29 cellular contexts compared by ENCODE assay signal in genomic region chr20:51734876-51735499, GRCh38.
"Had no signal": no experiment of that assay in that cellular context is flagged by ENCODE, and none has a peak within 500 bp of the region (broad histone marks: within the 10 kb centered on the region; RNA-seq: fewer than 3 reads in every experiment).

No MANE protein-coding gene starts in this region.

- H3K4me3 Mint-ChIP-seq: activated CD4-positive, alpha-beta memory T cell treated with anti-CD3 and anti-CD28 coated beads, Interleukin-2, amount 10 ng/mL, durations not matched to agents 7 days and 5 days; activated CD4-positive, alpha-beta T cell treated with anti-CD3 and anti-CD28 coated beads, Interleukin-2, amount 10 ng/mL, durations not matched to agents 24 days and 14 days; activated T-cell treated with anti-CD3 and anti-CD28 coated beads, Interleukin-2, amount 50 U/mL, for 4 hours; activated T-helper 17 cell treated with anti-CD3 and anti-CD28 coated beads, Interleukin-2, amount 50 U/mL, for 72 hours; naive B cell; nephron progenitor cell; stimulated activated memory B cell treated with anti-CD40 and anti-IgM and Interleukin-4, amounts not matched to agents 10 μg/mL and 1 μg/mL and 100 μg/mL, for 72 hours; stimulated activated naive CD8-positive, alpha-beta T cell treated with anti-CD3 and anti-CD28 coated beads, Interleukin-15, amount 100 ng/mL, for 72 hours; T-helper 17 cell had no signal

- H3K27ac Mint-ChIP-seq: activated CD4-positive, alpha-beta memory T cell treated with anti-CD3 and anti-CD28 coated beads, Interleukin-2, amount 10 ng/mL, durations not matched to agents 7 days and 5 days; activated CD4-positive, alpha-beta T cell treated with anti-CD3 and anti-CD28 coated beads, Interleukin-2, amount 10 ng/mL, durations not matched to agents 24 days and 14 days; activated T-helper 17 cell treated with anti-CD3 and anti-CD28 coated beads, Interleukin-2, amount 50 U/mL, for 72 hours; naive B cell; stimulated activated memory B cell treated with anti-CD40 and anti-IgM and Interleukin-4, amounts not matched to agents 10 μg/mL and 1 μg/mL and 100 μg/mL, for 72 hours; stimulated activated naive CD8-positive, alpha-beta T cell treated with anti-CD3 and anti-CD28 coated beads, Interleukin-15, amount 100 ng/mL, for 72 hours; T-helper 17 cell had no signal

- H3K4me1 Mint-ChIP-seq: activated T-helper 17 cell treated with anti-CD3 and anti-CD28 coated beads, Interleukin-2, amount 50 U/mL, for 72 hours; naive B cell; stimulated activated memory B cell treated with anti-CD40 and anti-IgM and Interleukin-4, amounts not matched to agents 10 μg/mL and 1 μg/mL and 100 μg/mL, for 72 hours had no signal

- H3K4me3 ChIP-seq: breast epithelium, pancreas, psoas muscle, smooth muscle cell, thyroid gland had no signal

- H3K27ac ChIP-seq: pancreas, psoas muscle, thyroid gland had no signal

- H3K9me3 Mint-ChIP-seq: activated CD4-positive, alpha-beta memory T cell treated with anti-CD3 and anti-CD28 coated beads, Interleukin-2, amount 10 ng/mL, durations not matched to agents 7 days and 5 days; activated CD4-positive, alpha-beta T cell treated with anti-CD3 and anti-CD28 coated beads, Interleukin-2, amount 10 ng/mL, durations not matched to agents 24 days and 14 days; activated T-cell treated with anti-CD3 and anti-CD28 coated beads, Interleukin-2, amount 50 U/mL, for 4 hours; activated T-helper 17 cell treated with anti-CD3 and anti-CD28 coated beads, Interleukin-2, amount 50 U/mL, for 72 hours; naive B cell; nephron progenitor cell; stimulated activated memory B cell treated with anti-CD40 and anti-IgM and Interleukin-4, amounts not matched to agents 10 μg/mL and 1 μg/mL and 100 μg/mL, for 72 hours; stimulated activated naive CD8-positive, alpha-beta T cell treated with anti-CD3 and anti-CD28 coated beads, Interleukin-15, amount 100 ng/mL, for 72 hours had no signal

- H3K27me3 Mint-ChIP-seq: activated CD4-positive, alpha-beta T cell treated with anti-CD3 and anti-CD28 coated beads, Interleukin-2, amount 10 ng/mL, durations not matched to agents 24 days and 14 days had no signal

- DNase-seq: activated CD4-positive, alpha-beta memory T cell treated with anti-CD3 and anti-CD28 coated beads, Interleukin-2, amount 10 ng/mL, durations not matched to agents 7 days and 5 days; activated CD4-positive, alpha-beta T cell treated with anti-CD3 and anti-CD28 coated beads, Interleukin-2, amount 10 ng/mL, durations not matched to agents 24 days and 14 days; activated CD4-positive, CD25-positive, alpha-beta regulatory T cell treated with anti-CD3 and anti-CD28 coated beads, Interleukin-2, amount 50 U/mL, for 72 hours; activated CD8-positive, alpha-beta memory T cell treated with anti-CD3 and anti-CD28 coated beads, Interleukin-2, amount 50 U/mL, for 48 hours; activated gamma-delta T cell treated with Interleukin-2 at 50 U/mL for 16 hours; activated naive CD4-positive, alpha-beta T cell treated with anti-CD3 and anti-CD28 coated beads, Interleukin-2, amount 50 U/mL, for 16 hours; activated T-cell treated with anti-CD3 and anti-CD28 coated beads, Interleukin-2, amount 50 U/mL, for 4 hours; central memory CD4-positive, alpha-beta T cell; dermis blood vessel endothelial cell; effector memory CD4-positive, alpha-beta T cell; left cardiac atrium; left ventricle myocardium superior; naive B cell; nephron progenitor cell; pancreas; psoas muscle; stimulated activated CD4-positive, alpha-beta T cell treated with anti-CD3 and anti-CD28 coated beads, Interleukin-1b, Interleukin-23, amount 100 ng/mL, for 48 hours; stimulated activated CD4-positive, alpha-beta T cell treated with anti-CD3 and anti-CD28 coated beads, Interleukin-4, amount 100 ng/mL, for 4 hours; stimulated activated CD8-positive, alpha-beta memory T cell treated with anti-CD3 and anti-CD28 coated beads, Interleukin-4, amount 100 ng/mL, for 48 hours; stimulated activated naive CD8-positive, alpha-beta T cell treated with anti-CD3 and anti-CD28 coated beads, Interleukin-15, amount 100 ng/mL, for 72 hours; T-helper 17 cell; T1000; thyroid gland had no signal

- H3K27me3 ChIP-seq: breast epithelium, pancreas, thyroid gland had no signal

- FAIRE-seq: frontal cortex, islet of Langerhans, pancreas had no signal

- H3K36me3 Mint-ChIP-seq: naive B cell; stimulated activated memory B cell treated with anti-CD40 and anti-IgM and Interleukin-4, amounts not matched to agents 10 μg/mL and 1 μg/mL and 100 μg/mL, for 72 hours had no signal
